ENCODE assay signal across 13 cellular contexts in genomic region chr6:111478064-111478476, GRCh38. TPM values are rescaled to one million over a fixed set of nuclear protein-coding genes. Genes with fewer than 3 reads are reported as not detected.
A peak's percentile ranks its signal among the peaks of the same experiment; 100 is the strongest.
DNase-seq lines count a peak whose midpoint lies in the region; ATAC-seq and TF ChIP-seq lines count a peak whose summit lies in the region.
"Had no signal": no experiment of that assay in that cellular context is flagged by ENCODE, and none has a peak within 500 bp of the region (broad histone marks: within the 10 kb centered on the region; RNA-seq: fewer than 3 reads in every experiment).

No MANE protein-coding gene starts in this region.

- no peak for TF ChIP-seq CTCF in Panc1 (IDR thresholded peaks at IDR 0.05)
- no peak for TF ChIP-seq CTCF in esophagus muscularis mucosa (IDR thresholded peaks at IDR 0.05)
- TF ChIP-seq CTCF in smooth muscle cell (IDR thresholded peaks at IDR 0.05; ENCODE audit: borderline replicate concordance, insufficient read depth, poor library complexity, severe bottlenecking), result no peak

- no peaks in the 10 kb centered on the region for H3F3A ChIP-seq in smooth muscle cell (ENCODE audit: low read depth)

- H3K4me2 ChIP-seq in smooth muscle cell, result peak overlapping the region; percentile 11

- no peak for TF ChIP-seq EP300 in esophagus muscularis mucosa (IDR thresholded peaks at IDR 0.05)

- ATAC-seq in Panc1 (no peak), GM21528 (IDR thresholded peaks at IDR 0.05; ENCODE audit: low FRiP score, unreplicated experiment) (no peak)
- ATAC-seq: Right ventricle myocardium inferior had no signal

- H3K27ac ChIP-seq in Panc1 (ENCODE audit: low read length) (peak overlapping the region; percentile 84), esophagus muscularis mucosa (replicated peaks in 1 of 4) (peak overlapping the region; percentile 8 to 100 (median 32)), smooth muscle cell (ENCODE audit: low read depth) (peak overlapping the region; percentile 0)
- H3K27ac ChIP-seq: 22Rv1, parathyroid adenoma had no signal

- in situ Hi-C loops in Panc1 (cut with HindIII; ENCODE audit: low pct_unique_long_range_greater_than_20kb, low sequenced_read_pairs), result no loop called here

- H3K79me2 ChIP-seq in smooth muscle cell (ENCODE audit: low read depth), result peaks cover 84% of the 10 kb centered on the region

- POLR2A ChIA-PET in Panc1 (lab: Charles Lee), result interaction anchor here (0.7 kb wide), 1 partner anchor 476 kb away, joined by 10 read pairs; no protein-coding TSS in a partner anchor

- DNase-seq in DMS53 (lab: John Stamatoyannopoulos, UW) (peak; percentile 18), DMS53 treated with DMSO at 0.1 percent for 48 hours (lab: John Stamatoyannopoulos, UW; ENCODE audit: unreplicated experiment) (no peak), Panc1 (ENCODE audit: low read depth, low spot score) (no peak), esophagus muscularis mucosa (ENCODE audit: extremely low spot score) (no peak), smooth muscle cell (lab: John Stamatoyannopoulos, UW; ENCODE audit: unreplicated experiment) (no peak), COR-L47 (lab: John Stamatoyannopoulos, UW) (no peak)
- no peak for DNase-seq in stimulated activated CD4-positive, alpha-beta T cell treated with anti-CD3 and anti-CD28 coated beads, Interleukin-2, amount 100 ng/mL, for 48 hours
- DNase-seq: cerebellar nuclear complex, MG63 had no signal

- WGBS in esophagus muscularis mucosa, result 20% methylated on average over 3 of the region's 3 CpGs
- WGBS in smooth muscle cell (ENCODE audit: low lambda C conversion rate), result 13% methylated on average over 3 of the region's 3 CpGs

- H3K4me1 ChIP-seq in Panc1 (ENCODE audit: control insufficient read depth, insufficient read depth, low read length), result peaks cover 57% of the 10 kb centered on the region
- H3K4me1 ChIP-seq in esophagus muscularis mucosa, result peaks cover 26 to 75% (median 65%) of the 10 kb centered on the region in 4 donors
- peaks cover 39% of the 10 kb centered on the region for H3K4me1 ChIP-seq in smooth muscle cell (ENCODE audit: low read depth)

- H3K9ac ChIP-seq in smooth muscle cell (ENCODE audit: low read depth), result no peak overlapping the region
- H3K9ac ChIP-seq: parathyroid adenoma had no signal

- TF ChIP-seq POLR2A in esophagus muscularis mucosa (IDR thresholded peaks at IDR 0.05; ENCODE audit: low read depth), result no peak

- no peaks in the 10 kb centered on the region for H3K9me3 ChIP-seq in Panc1 (ENCODE audit: control insufficient read depth, insufficient read depth, low read depth, low read length)
- H3K9me3 ChIP-seq in esophagus muscularis mucosa, result no peaks in the 10 kb centered on the region
- no peaks in the 10 kb centered on the region for H3K9me3 ChIP-seq in smooth muscle cell (replicated peaks; ENCODE audit: low read depth)
- H3K9me3 ChIP-seq: MG63 had no signal

- peaks cover 54% of the 10 kb centered on the region for H4K20me1 ChIP-seq in smooth muscle cell (ENCODE audit: low read depth)

- CTCF ChIA-PET in Panc1 (lab: Charles Lee), result interaction anchor here (0.6 to 1.9 kb wide), 9 partner anchors 15 to 737 kb away, joined by 3 to 12 read pairs (median 3); a partner anchor contains a TSS

- H3K27me3 ChIP-seq in Panc1 (ENCODE audit: control insufficient read depth, insufficient read depth, low read length), result no peaks in the 10 kb centered on the region
- no peaks in the 10 kb centered on the region for H3K27me3 ChIP-seq in esophagus muscularis mucosa
- no peaks in the 10 kb centered on the region for H3K27me3 ChIP-seq in smooth muscle cell (ENCODE audit: low read depth)
- H3K27me3 ChIP-seq: MG63 had no signal

- no peak overlapping the region for H2AFZ ChIP-seq in smooth muscle cell (ENCODE audit: low read depth)
- H2AFZ ChIP-seq: parathyroid adenoma had no signal

- H3K36me3 ChIP-seq in Panc1 (ENCODE audit: control insufficient read depth, insufficient read depth, low read length), result no peaks in the 10 kb centered on the region; the same call in 1 of the 2 replicates
- no peaks in the 10 kb centered on the region for H3K36me3 ChIP-seq in esophagus muscularis mucosa
- no peaks in the 10 kb centered on the region for H3K36me3 ChIP-seq in smooth muscle cell (ENCODE audit: low read depth)
- H3K36me3 ChIP-seq: MG63 had no signal

- BruUV-seq in Panc1 (replicated peaks; lab: Mats Ljungman, UMichigan), result no TSS peak

- H3K4me3 ChIP-seq in Panc1 (ENCODE audit: low read depth in 2 of 2, low read length in 2 of 2) (no peak overlapping the region), esophagus muscularis mucosa (no peak overlapping the region), smooth muscle cell (no peak overlapping the region)
- H3K4me3 ChIP-seq: MG63 had no signal

- intact Hi-C loops in Panc1 (cut with micrococcal nuclease; ENCODE audit: unreplicated experiment) (loop anchor here (2.0 kb wide), 2 partner anchors 115 to 219 kb away; a partner anchor contains a TSS), esophagus muscularis mucosa (cut with DNase I) (loop anchor here (10.0 kb wide), 1 partner anchor 113 kb away; no protein-coding TSS in a partner anchor)

RNA-seq across cellular contexts. Expression of gene REV3L, which starts 4.9 kb away (rescaled TPM):
- total RNA-seq in Panc1 (2021; ENCODE audit: unreplicated experiment), result 44.8 TPM
- polyA plus RNA-seq in Panc1 (2012; ENCODE audit: insufficient read length), result 13.6 TPM
- 10 to 100 TPM; 38.9 to 50.4 (median 45.3) TPM for total RNA-seq in esophagus muscularis mucosa
- total RNA-seq in smooth muscle cell, result 19.2 and 19.8 TPM in 2 replicates
- 6.9 and 9.8 TPM in 2 replicates for polyA plus RNA-seq in smooth muscle cell

Comparison
In these comparisons a context has a peak if more than half of its experiments do, and no peak if none do; other contexts are left out.
1. H3K27ac ChIP-seq: peak in every context shown above with its lines; median percentile 84 in Panc1; 32 in esophagus muscularis mucosa; 0 in smooth muscle cell.